1 cellular context compared by ENCODE assay signal in genomic region chr9:103355000-103355399, GRCh38.
A peak's percentile ranks its signal among the peaks of the same experiment; 100 is the strongest.
TF ChIP-seq lines count a peak whose summit lies in the region.

No MANE protein-coding gene starts in this region.

TF ChIP-seq in WTC11, 78 proteins besides CTCF, POLR2A, EP300 and RAD21 (continued from another document):
- TF ChIP-seq ZNF317 (CRISPR knock-in tag; IDR thresholded peaks at IDR 0.05; ENCODE audit: borderline replicate concordance, low read depth) = peak; percentile 90
- TF ChIP-seq OVOL2 (CRISPR knock-in tag; IDR thresholded peaks at IDR 0.05; ENCODE audit: borderline replicate concordance) = no peak
- TF ChIP-seq ATF2 (CRISPR knock-in tag; IDR thresholded peaks at IDR 0.05; ENCODE audit: borderline replicate concordance, low read depth) = no peak
